ENCODE assay signal across 8 cellular contexts in the genomic region with DNA sequence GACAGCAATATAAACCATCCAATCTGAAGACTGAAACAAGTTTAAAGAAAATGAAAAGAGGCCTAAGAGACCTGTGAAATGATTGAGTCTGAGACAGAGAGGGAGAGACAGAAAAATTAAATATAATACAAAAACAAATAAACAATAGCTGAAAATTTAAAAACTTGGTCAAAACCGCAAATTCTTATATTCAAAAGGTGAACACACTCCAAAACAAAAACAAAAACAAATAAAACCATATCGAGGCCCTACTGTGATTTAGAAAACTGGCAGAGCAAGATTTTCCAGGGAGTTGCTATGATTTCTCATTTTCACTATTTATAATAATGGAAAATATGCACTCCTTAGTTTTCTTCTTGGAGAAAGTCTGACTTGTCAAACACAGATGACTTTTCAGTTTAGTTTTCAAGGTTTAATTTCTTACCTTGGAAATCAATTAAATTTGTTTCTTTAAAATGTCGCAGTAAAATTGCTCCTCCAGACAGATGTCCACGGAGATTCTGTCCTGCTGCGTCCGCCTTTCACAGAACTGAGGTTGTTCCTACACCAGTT.
DNase-seq lines count a peak whose midpoint lies in the region; ATAC-seq and FAIRE-seq lines count a peak whose summit lies in the region.

No MANE protein-coding gene starts in this region.

- H3K9me3 Mint-ChIP-seq in T-helper 1 cell treated with Interleukin-12 subunit alpha and Interleukin-12 subunit beta and Interleukin-4 antibody, amounts not matched to agents 30 μg/mL and 1 μg/mL, for 36 hours = peaks cover 11% of the 10 kb centered on the region
- peaks cover 0 to 4% of the 10 kb centered on the region in 2 donors for H3K9me3 Mint-ChIP-seq in activated naive CD4-positive, alpha-beta T cell treated with anti-CD3 and anti-CD28 coated beads, Interleukin-2, amount 50 U/mL, for 72 hours
- H3K9me3 Mint-ChIP-seq in immature natural killer cell = no peaks in the 10 kb centered on the region

- H3K27ac ChIP-seq in subcutaneous abdominal adipose tissue (ENCODE audit: low read depth, low read length) = peak overlapping the region; percentile 88

- H3K4me3 ChIP-seq in subcutaneous abdominal adipose tissue (ENCODE audit: low read depth in 1 of 5, low read length in 5 of 5) = peak overlapping the region; percentile 87 to 100 (median 100)

- peaks cover 5 to 26% (median 25%) of the 10 kb centered on the region in 5 donors for H3K4me1 ChIP-seq in subcutaneous abdominal adipose tissue (ENCODE audit: control insufficient read depth in 5 of 5, insufficient read depth in 5 of 5, low read length in 5 of 5)

- H3K27me3 Mint-ChIP-seq in T-helper 1 cell treated with Interleukin-12 subunit alpha and Interleukin-12 subunit beta and Interleukin-4 antibody, amounts not matched to agents 30 μg/mL and 1 μg/mL, for 36 hours (ENCODE audit: low read depth) = no peaks in the 10 kb centered on the region
- H3K27me3 Mint-ChIP-seq in immature natural killer cell (ENCODE audit: low read depth in 3 of 3) = no peaks in the 10 kb centered on the region

- H3K27ac Mint-ChIP-seq in T-helper 1 cell treated with Interleukin-12 subunit alpha and Interleukin-12 subunit beta and Interleukin-4 antibody, amounts not matched to agents 30 μg/mL and 1 μg/mL, for 36 hours = peak overlapping the region; percentile 95
- peak overlapping the region; percentile 96 to 100 for H3K27ac Mint-ChIP-seq in activated naive CD4-positive, alpha-beta T cell treated with anti-CD3 and anti-CD28 coated beads, Interleukin-2, amount 50 U/mL, for 72 hours
- peak overlapping the region; percentile 83 to 98 (median 96) for H3K27ac Mint-ChIP-seq in immature natural killer cell

- FAIRE-seq in HTR-8/SVneo (lab: Jason Lieb, UNC) = no peak

- peaks cover 13% of the 10 kb centered on the region for H3K36me3 Mint-ChIP-seq in T-helper 1 cell treated with Interleukin-12 subunit alpha and Interleukin-12 subunit beta and Interleukin-4 antibody, amounts not matched to agents 30 μg/mL and 1 μg/mL, for 36 hours (ENCODE audit: low read depth)
- peaks cover 22 to 33% of the 10 kb centered on the region in 2 donors for H3K36me3 Mint-ChIP-seq in activated naive CD4-positive, alpha-beta T cell treated with anti-CD3 and anti-CD28 coated beads, Interleukin-2, amount 50 U/mL, for 72 hours
- peaks cover 4 to 6% (median 6%) of the 10 kb centered on the region in 3 donors for H3K36me3 Mint-ChIP-seq in immature natural killer cell

- H3K4me3 Mint-ChIP-seq in T-helper 1 cell treated with Interleukin-12 subunit alpha and Interleukin-12 subunit beta and Interleukin-4 antibody, amounts not matched to agents 30 μg/mL and 1 μg/mL, for 36 hours = peak overlapping the region; percentile 98
- H3K4me3 Mint-ChIP-seq in immature natural killer cell = peak overlapping the region; percentile 94 to 99 (median 96)

- peaks cover 18% of the 10 kb centered on the region for H3K4me1 Mint-ChIP-seq in T-helper 1 cell treated with Interleukin-12 subunit alpha and Interleukin-12 subunit beta and Interleukin-4 antibody, amounts not matched to agents 30 μg/mL and 1 μg/mL, for 36 hours (ENCODE audit: low read depth)
- peaks cover 29 to 50% of the 10 kb centered on the region in 2 donors for H3K4me1 Mint-ChIP-seq in immature natural killer cell

- DNase-seq in T-helper 1 cell (no peak), immature natural killer cell (peak in 1 of 3 donors; percentile 5), HTR-8/SVneo (ENCODE audit: insufficient read length, low spot score) (no peak)
- no peak for DNase-seq in activated naive CD4-positive, alpha-beta T cell treated with anti-CD3 and anti-CD28 coated beads, Interleukin-2, amount 50 U/mL, for 72 hours (ENCODE audit: low spot score in 2 of 2)
- DNase-seq in stimulated activated CD4-positive, alpha-beta T cell treated with anti-CD3 and anti-CD28 coated beads, Interleukin-12 subunit alpha, Interleukin-12 subunit beta, amount 100 ng/mL, for 4 hours = no peak

- peak overlapping the region; percentile 77 to 98 (median 90) for H3K9ac ChIP-seq in subcutaneous abdominal adipose tissue (ENCODE audit: low read length in 5 of 5)

- H3K36me3 ChIP-seq in subcutaneous abdominal adipose tissue (ENCODE audit: control insufficient read depth in 5 of 5, insufficient read depth in 5 of 5, low read length in 5 of 5) = peaks cover under 1 to 2% (median under 1%) of the 10 kb centered on the region in 5 donors

- no peaks in the 10 kb centered on the region for H3K9me3 ChIP-seq in subcutaneous abdominal adipose tissue (ENCODE audit: control insufficient read depth in 5 of 5, low read length in 5 of 5)

- H3K27me3 ChIP-seq in subcutaneous abdominal adipose tissue (ENCODE audit: control insufficient read depth in 5 of 5, insufficient read depth in 4 of 5, low read length in 5 of 5) = no peaks in the 10 kb centered on the region

- ATAC-seq in activated naive CD4-positive, alpha-beta T cell treated with anti-CD3 and anti-CD28 coated beads, Interleukin-2, amount 50 U/mL, for 72 hours = no peak
- ATAC-seq in HG02759 (IDR thresholded peaks at IDR 0.05; ENCODE audit: unreplicated experiment) = no peak
